In genomic region chr16:74607967-74608356, GRCh38 we compare ENCODE assay signal across 7 cellular contexts. TPM values are rescaled to one million over a fixed set of nuclear protein-coding genes. Genes with fewer than 3 reads are reported as not detected.
A peak's percentile ranks its signal among the peaks of the same experiment; 100 is the strongest.
DNase-seq lines count a peak whose midpoint lies in the region; ATAC-seq and TF ChIP-seq lines count a peak whose summit lies in the region.

No MANE protein-coding gene starts in this region.

- no peak overlapping the region for H3K23ac ChIP-seq in neuronal stem cell (ENCODE audit: low read depth, low read length, poor library complexity)

- H2BK15ac ChIP-seq in neuronal stem cell (ENCODE audit: low read length): no peak overlapping the region

- H3K4me2 ChIP-seq in neuronal stem cell (ENCODE audit: insufficient read depth, low read length, poor library complexity, severe bottlenecking): no peak overlapping the region

- H3K27ac Mint-ChIP-seq in chondrocyte (ENCODE audit: unreplicated experiment): peak overlapping the region; percentile 99

- no peak overlapping the region for H2BK12ac ChIP-seq in neuronal stem cell (ENCODE audit: low read length)

- peak overlapping the region; percentile 96 for H2AFZ ChIP-seq in neuronal stem cell (ENCODE audit: low read length)

- no peak overlapping the region for H2BK120ac ChIP-seq in neuronal stem cell (ENCODE audit: low read depth, low read length)

- H3K79me1 ChIP-seq in neuronal stem cell (ENCODE audit: low read depth, low read length): peaks cover 10% of the 10 kb centered on the region

- H3K36me3 ChIP-seq in HUES64 (ENCODE audit: insufficient read depth, low read length) (no peaks in the 10 kb centered on the region), neuronal stem cell (replicated peaks in 1 of 2; ENCODE audit: control insufficient read depth in 2 of 2, insufficient read depth in 2 of 2, low read length in 2 of 2) (no peaks in the 10 kb centered on the region), left ventricle myocardium inferior (no peaks in the 10 kb centered on the region)

- H4K8ac ChIP-seq in neuronal stem cell (ENCODE audit: low read depth, low read length): no peak overlapping the region

- no peak overlapping the region for H4K91ac ChIP-seq in neuronal stem cell (ENCODE audit: low read depth, low read length, poor library complexity)

- H2BK5ac ChIP-seq in neuronal stem cell (ENCODE audit: low read length): no peak overlapping the region

- H3K9me3 Mint-ChIP-seq in chondrocyte (ENCODE audit: low read depth): no peaks in the 10 kb centered on the region

- DNase-seq in DMS153 treated with DMSO at 0.1 percent for 48 hours (lab: John Stamatoyannopoulos, UW; ENCODE audit: unreplicated experiment) (peak; percentile 28), chondrocyte (ENCODE audit: low spot score) (peak; percentile 13), neuronal stem cell (ENCODE audit: low spot score) (no peak), RKO (ENCODE audit: low spot score) (no peak), left ventricle myocardium inferior (no peak)

- no peaks in the 10 kb centered on the region for H3K9me3 ChIP-seq in HUES64 (ENCODE audit: insufficient read depth, low read depth, low read length)
- H3K9me3 ChIP-seq in neuronal stem cell (replicated peaks in 1 of 2; ENCODE audit: control insufficient read depth in 2 of 2, insufficient read depth in 1 of 2, low read depth in 1 of 2, low read length in 2 of 2): peaks cover 0 to 2% of the 10 kb centered on the region in 2 donors
- H3K9me3 ChIP-seq in left ventricle myocardium inferior (replicated peaks): no peaks in the 10 kb centered on the region

- H3K36me3 Mint-ChIP-seq in chondrocyte (ENCODE audit: low read depth): no peaks in the 10 kb centered on the region

- TF ChIP-seq CTCF in chondrocyte (IDR thresholded peaks at IDR 0.05): no peak
- no peak for TF ChIP-seq CTCF in left ventricle myocardium inferior (IDR thresholded peaks at IDR 0.05; ENCODE audit: borderline replicate concordance)

- peak overlapping the region; percentile 99 for H3K4me3 Mint-ChIP-seq in chondrocyte (ENCODE audit: unreplicated experiment)

- no peak for ATAC-seq in HG03460 (IDR thresholded peaks at IDR 0.05; ENCODE audit: unreplicated experiment)

- no peak overlapping the region for H3K14ac ChIP-seq in neuronal stem cell (ENCODE audit: low read length)

- H3K18ac ChIP-seq in neuronal stem cell (ENCODE audit: low read length): no peak overlapping the region

- no peaks in the 10 kb centered on the region for H3K27me3 ChIP-seq in HUES64 (ENCODE audit: insufficient read depth, low read length)
- H3K27me3 ChIP-seq in neuronal stem cell (ENCODE audit: control insufficient read depth in 3 of 3, insufficient read depth in 3 of 3, low read depth in 1 of 3, low read length in 3 of 3): no peaks in the 10 kb centered on the region
- H3K27me3 ChIP-seq in left ventricle myocardium inferior (ENCODE audit: low read depth): no peaks in the 10 kb centered on the region

- 55% methylated on average over 6 of the region's 6 CpGs for WGBS in HUES64
- WGBS in neuronal stem cell (ENCODE audit: extremely low coverage in 2 of 2, insufficient read length in 2 of 2, insufficient replicate concordance in 1 of 2), 2 donors: no CpG with 5 or more reads among the region's 6 CpGs

- H3K4me1 ChIP-seq in HUES64 (ENCODE audit: insufficient read depth, low read length): peaks cover 24% of the 10 kb centered on the region
- H3K4me1 ChIP-seq in neuronal stem cell (ENCODE audit: control insufficient read depth in 2 of 2, insufficient read depth in 1 of 2, low read depth in 1 of 2, low read length in 2 of 2): peaks cover 4 to 9% of the 10 kb centered on the region in 2 donors
- peaks cover 46% of the 10 kb centered on the region for H3K4me1 ChIP-seq in left ventricle myocardium inferior

- intact Hi-C loops in left ventricle myocardium inferior (cut with micrococcal nuclease): no loop called here

- no peak overlapping the region for H2AK5ac ChIP-seq in neuronal stem cell (ENCODE audit: low read depth, low read length)

- peak overlapping the region; percentile 99 for H3K27ac ChIP-seq in HUES64 (ENCODE audit: low read depth, low read length)
- H3K27ac ChIP-seq in neuronal stem cell (replicated peaks; ENCODE audit: low read length): no peak overlapping the region
- no peak overlapping the region for H3K27ac ChIP-seq in left ventricle myocardium inferior (replicated peaks)

- peak overlapping the region; percentile 27; the same call in 1 of the 2 replicates for H3K9ac ChIP-seq in HUES64 (ENCODE audit: low read depth, low read length)
- H3K9ac ChIP-seq in neuronal stem cell (ENCODE audit: low read depth, low read length, poor library complexity): no peak overlapping the region

- peaks cover 53% of the 10 kb centered on the region for H3K4me1 Mint-ChIP-seq in chondrocyte (ENCODE audit: low read depth)

- no peak overlapping the region for H3K4ac ChIP-seq in neuronal stem cell (ENCODE audit: low read length)

- H3K4me3 ChIP-seq in HUES64 (ENCODE audit: low read length) (peak overlapping the region; percentile 74), neuronal stem cell (ENCODE audit: low read length in 2 of 2) (peak overlapping the region in 1 of 2 donors; percentile 68), left ventricle myocardium inferior (no peak overlapping the region)

- H3K27me3 Mint-ChIP-seq in chondrocyte (ENCODE audit: low read depth): no peaks in the 10 kb centered on the region

RNA-seq across cellular contexts. Expression of gene GLG1, which starts 1.0 kb away (rescaled TPM):
- polyA plus RNA-seq in HUES64 (2013, experiment 1 of 2): 66.9 TPM
- 73.6 TPM for polyA plus RNA-seq in HUES64 (2013, experiment 2 of 2)
- total RNA-seq in chondrocyte: 241 to 277 TPM (median 276 TPM) in 3 replicates
- polyA plus RNA-seq in neuronal stem cell (2013, experiment 1 of 2): 53.7 TPM
- 54.8 TPM for polyA plus RNA-seq in neuronal stem cell (2013, experiment 2 of 2)
- total RNA-seq in left ventricle myocardium inferior: 72.7 TPM

RNA-seq across cellular contexts. Expression of gene RFWD3, which starts 58.7 kb away (rescaled TPM):
- polyA plus RNA-seq in HUES64 (2013, experiment 1 of 2): 55.5 TPM
- polyA plus RNA-seq in HUES64 (2013, experiment 2 of 2): 50.7 TPM
- total RNA-seq in chondrocyte (22.3 to 32.2 TPM (median 23.2 TPM) in 3 replicates), left ventricle myocardium inferior (5.9 TPM)
- polyA plus RNA-seq in neuronal stem cell (2013, experiment 1 of 2): 24.6 TPM
- 25.1 TPM for polyA plus RNA-seq in neuronal stem cell (2013, experiment 2 of 2)

Comparison
In these comparisons a context has a peak if more than half of its experiments do, and no peak if none do; other contexts are left out.
1. DNase-seq: peak in DMS153 treated with DMSO at 0.1 percent for 48 hours (single experiment) and chondrocyte (single experiment); none in neuronal stem cell (single experiment), RKO (single experiment) and left ventricle myocardium inferior (single experiment).